Comparison of ENCODE assay signal across 15 cellular contexts in the genomic region with DNA sequence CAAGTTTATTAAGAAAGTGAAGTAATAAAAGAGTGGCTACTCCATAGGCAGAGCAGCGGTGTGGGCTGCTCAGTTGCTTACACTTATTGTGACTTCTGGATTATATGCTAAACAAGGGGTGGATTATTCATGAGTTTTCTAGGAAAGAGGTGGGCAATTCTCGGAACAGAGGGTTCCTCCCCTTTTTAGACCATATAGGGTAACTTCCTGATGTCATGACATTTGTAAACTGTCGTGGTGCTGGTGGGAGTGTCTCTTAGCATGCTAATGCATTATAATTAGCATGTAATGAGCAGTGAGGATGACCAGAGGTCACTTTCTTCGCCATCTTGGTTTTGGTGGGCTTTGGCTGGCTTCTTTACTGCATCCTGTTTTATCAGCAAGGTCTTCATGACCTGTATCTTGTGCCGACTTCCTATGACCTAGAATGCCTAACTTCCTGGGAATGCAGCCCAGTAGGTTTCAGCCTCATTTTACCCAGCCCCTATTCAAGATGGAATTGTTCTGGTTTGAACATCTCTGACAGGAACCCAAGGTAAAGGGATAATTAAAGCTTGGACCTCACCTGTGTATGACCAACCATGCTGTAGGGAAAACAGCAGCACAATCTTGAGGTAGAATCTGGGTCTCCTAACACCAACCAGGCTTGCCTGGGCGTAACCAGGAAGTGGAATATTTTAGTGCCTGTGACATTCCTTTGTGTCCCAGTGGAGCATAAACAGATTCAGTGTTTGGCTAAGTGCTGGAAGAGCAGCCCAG.
DNase-seq lines count a peak whose midpoint lies in the region; ATAC-seq and TF ChIP-seq lines count a peak whose summit lies in the region.
"Had no signal": no experiment of that assay in that cellular context is flagged by ENCODE, and none has a peak within 500 bp of the region (broad histone marks: within the 10 kb centered on the region; RNA-seq: fewer than 3 reads in every experiment).

No MANE protein-coding gene starts in this region.

- no peaks in the 10 kb centered on the region for H3K4me1 ChIP-seq in smooth muscle cell (ENCODE audit: low read depth)
- H3K4me1 ChIP-seq: prostate gland had no signal

- H3K36me3 ChIP-seq in smooth muscle cell (ENCODE audit: low read depth) = no peaks in the 10 kb centered on the region
- H3K36me3 ChIP-seq: prostate gland had no signal

- no peak overlapping the region for H3K4me3 Mint-ChIP-seq in T-helper 2 cell treated with Interferon-gamma antibody and Interleukin-4, amounts not matched to agents 5 μg/mL and 100 μg/mL, for 36 hours
- no peak overlapping the region for H3K4me3 Mint-ChIP-seq in effector memory CD8-positive, alpha-beta T cell
- H3K4me3 Mint-ChIP-seq: activated CD8-positive, alpha-beta memory T cell treated with anti-CD3 and anti-CD28 coated beads, Interleukin-2, amount 10 ng/mL, durations not matched to agents 7 days and 5 days had no signal

- no peaks in the 10 kb centered on the region for H3K9me3 ChIP-seq in smooth muscle cell (replicated peaks; ENCODE audit: low read depth)
- H3K9me3 ChIP-seq: prostate gland had no signal

- no peak overlapping the region for H3K27ac Mint-ChIP-seq in T-helper 2 cell treated with Interferon-gamma antibody and Interleukin-4, amounts not matched to agents 5 μg/mL and 100 μg/mL, for 36 hours
- H3K27ac Mint-ChIP-seq in effector memory CD8-positive, alpha-beta T cell = no peak overlapping the region

- H3K4me3 ChIP-seq in smooth muscle cell = no peak overlapping the region
- H3K4me3 ChIP-seq: prostate gland had no signal

- DNase-seq in ELF-1 (ENCODE audit: low read depth, low spot score) (peak; percentile 56), islet precursor cell (peak; percentile 78), smooth muscle cell (lab: John Stamatoyannopoulos, UW; ENCODE audit: unreplicated experiment) (no peak), left lobe of liver (ENCODE audit: low spot score) (no peak)
- DNase-seq in T-helper 2 cell treated with Interferon-gamma antibody and Interleukin-4, amounts not matched to agents 5 μg/mL and 100 μg/mL, for 36 hours (ENCODE audit: low spot score) = peak; percentile 23
- no peak for DNase-seq in effector memory CD8-positive, alpha-beta T cell
- DNase-seq: activated CD8-positive, alpha-beta memory T cell treated with anti-CD3 and anti-CD28 coated beads, Interleukin-2, amount 10 ng/mL, durations not matched to agents 7 days and 5 days; CD4-positive, alpha-beta memory T cell; Karpas-422; NCI-H1930; NCI-H526 treated with DMSO at 0.1 percent for 48 hours; RPMI8226; stimulated activated CD4-positive, alpha-beta T cell treated with anti-CD3 and anti-CD28 coated beads, Interleukin-2, amount 100 ng/mL, for 24 hours had no signal

- peak overlapping the region; percentile 15 for H3K27ac ChIP-seq in smooth muscle cell (ENCODE audit: low read depth)

- H3K9me3 Mint-ChIP-seq in T-helper 2 cell treated with Interferon-gamma antibody and Interleukin-4, amounts not matched to agents 5 μg/mL and 100 μg/mL, for 36 hours = peaks cover 14% of the 10 kb centered on the region
- no peaks in the 10 kb centered on the region for H3K9me3 Mint-ChIP-seq in effector memory CD8-positive, alpha-beta T cell

- WGBS in smooth muscle cell (ENCODE audit: low lambda C conversion rate) = 88% methylated on average over 6 of the region's 6 CpGs

- no peak for ATAC-seq in HG02884 (IDR thresholded peaks at IDR 0.05; ENCODE audit: unreplicated experiment)
- no peak for ATAC-seq in left lobe of liver
- ATAC-seq in effector memory CD8-positive, alpha-beta T cell (replicated peaks) = no peak
- ATAC-seq: activated CD8-positive, alpha-beta memory T cell treated with anti-CD3 and anti-CD28 coated beads, Interleukin-2, amount 10 ng/mL, durations not matched to agents 7 days and 5 days had no signal

- H3K4me1 Mint-ChIP-seq in T-helper 2 cell treated with Interferon-gamma antibody and Interleukin-4, amounts not matched to agents 5 μg/mL and 100 μg/mL, for 36 hours (ENCODE audit: low read depth) = peaks cover 57% of the 10 kb centered on the region
- peaks cover 15 to 21% of the 10 kb centered on the region in 2 donors for H3K4me1 Mint-ChIP-seq in effector memory CD8-positive, alpha-beta T cell (ENCODE audit: low read depth in 2 of 2)

- H3K27me3 ChIP-seq in smooth muscle cell (ENCODE audit: low read depth) = no peaks in the 10 kb centered on the region

- peaks cover 15% of the 10 kb centered on the region for H3K36me3 Mint-ChIP-seq in T-helper 2 cell treated with Interferon-gamma antibody and Interleukin-4, amounts not matched to agents 5 μg/mL and 100 μg/mL, for 36 hours (ENCODE audit: low read depth)
- peaks cover 3% of the 10 kb centered on the region for H3K36me3 Mint-ChIP-seq in effector memory CD8-positive, alpha-beta T cell (ENCODE audit: insufficient read depth)

- H3K79me2 ChIP-seq in smooth muscle cell (ENCODE audit: low read depth) = no peaks in the 10 kb centered on the region

- H3K9ac ChIP-seq in smooth muscle cell (ENCODE audit: low read depth) = no peak overlapping the region

- H4K20me1 ChIP-seq in smooth muscle cell (ENCODE audit: low read depth) = peaks cover 26% of the 10 kb centered on the region

- peaks cover under 1% of the 10 kb centered on the region for H3F3A ChIP-seq in smooth muscle cell (ENCODE audit: low read depth)

- H3K27me3 Mint-ChIP-seq in T-helper 2 cell treated with Interferon-gamma antibody and Interleukin-4, amounts not matched to agents 5 μg/mL and 100 μg/mL, for 36 hours (ENCODE audit: low read depth) = no peaks in the 10 kb centered on the region
- no peaks in the 10 kb centered on the region for H3K27me3 Mint-ChIP-seq in effector memory CD8-positive, alpha-beta T cell
- H3K27me3 Mint-ChIP-seq: activated CD8-positive, alpha-beta memory T cell treated with anti-CD3 and anti-CD28 coated beads, Interleukin-2, amount 10 ng/mL, durations not matched to agents 7 days and 5 days; CD4-positive, alpha-beta memory T cell had no signal

- no peak for TF ChIP-seq CTCF in smooth muscle cell (IDR thresholded peaks at IDR 0.05; ENCODE audit: borderline replicate concordance, insufficient read depth, poor library complexity, severe bottlenecking)

- H3K4me2 ChIP-seq in smooth muscle cell = no peak overlapping the region

- H2AFZ ChIP-seq in smooth muscle cell (ENCODE audit: low read depth) = no peak overlapping the region

Comparison
In these comparisons a context has a peak if more than half of its experiments do, and no peak if none do; other contexts are left out.
1. DNase-seq: peak in ELF-1 (single experiment), T-helper 2 cell treated with Interferon-gamma antibody and Interleukin-4, amounts not matched to agents 5 μg/mL and 100 μg/mL, for 36 hours (single experiment) and islet precursor cell (single experiment); none in smooth muscle cell (single experiment), left lobe of liver (single experiment) and effector memory CD8-positive, alpha-beta T cell (0 of 3).